8 cellular contexts compared by ENCODE assay signal in the genomic region with DNA sequence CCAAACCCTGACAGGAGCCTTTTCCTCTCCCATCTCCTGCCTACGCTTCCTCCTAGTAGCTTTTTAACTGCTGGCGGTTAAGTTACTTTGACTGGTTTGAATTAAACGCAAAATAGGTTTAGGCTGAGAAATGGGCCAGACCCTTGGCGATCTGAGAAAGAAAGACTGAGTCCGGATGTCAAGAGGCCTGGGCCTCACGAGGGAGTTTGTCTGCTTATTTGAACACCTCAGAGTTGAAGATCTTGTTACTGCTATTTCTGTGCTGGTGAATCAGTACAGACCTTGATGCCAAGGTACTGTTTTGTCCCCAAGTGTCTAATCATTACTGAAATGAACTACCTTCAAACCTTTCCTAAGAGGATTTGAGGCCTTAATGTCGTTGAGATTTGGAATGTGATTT. TPM values are rescaled to one million over a fixed set of nuclear protein-coding genes. Genes with fewer than 3 reads are reported as not detected.
DNase-seq lines count a peak whose midpoint lies in the region; ATAC-seq and TF ChIP-seq lines count a peak whose summit lies in the region.

No MANE protein-coding gene starts in this region.

- intact Hi-C loops in ascending aorta (cut with DNase I) = no loop called here

- peak overlapping the region; percentile 60 to 77 (median 72) for H3K9ac ChIP-seq in subcutaneous abdominal adipose tissue (ENCODE audit: low read length in 5 of 5)

- H3K27me3 ChIP-seq in ascending aorta = no peaks in the 10 kb centered on the region
- H3K27me3 ChIP-seq in subcutaneous abdominal adipose tissue (ENCODE audit: control insufficient read depth in 5 of 5, insufficient read depth in 4 of 5, low read length in 5 of 5) = peaks cover 0 to 15% (median 5%) of the 10 kb centered on the region in 5 donors

- H3K9me3 ChIP-seq in ascending aorta (no peaks in the 10 kb centered on the region), subcutaneous abdominal adipose tissue (ENCODE audit: control insufficient read depth in 5 of 5, low read length in 5 of 5) (no peaks in the 10 kb centered on the region)

- DNase-seq in T-helper 1 cell (no peak), ascending aorta (ENCODE audit: low spot score in 2 of 2) (no peak), kidney glomerular epithelial cell (lab: John Stamatoyannopoulos, UW) (peak; percentile 68), ureter (ENCODE audit: low spot score) (no peak), SKM-1 treated with dmso at 0.1 percent for 144 hours (lab: John Stamatoyannopoulos, UW; ENCODE audit: unreplicated experiment) (no peak)

- H3K4me3 ChIP-seq in ascending aorta = peak overlapping the region; percentile 55 to 60
- H3K4me3 ChIP-seq in subcutaneous abdominal adipose tissue (ENCODE audit: low read depth in 1 of 5, low read length in 5 of 5) = peak overlapping the region; percentile 67 to 91 (median 81)

- H3K27me3 Mint-ChIP-seq in T-helper 1 cell treated with Interleukin-12 subunit alpha and Interleukin-12 subunit beta and Interleukin-4 antibody, amounts not matched to agents 30 μg/mL and 1 μg/mL, for 36 hours (ENCODE audit: low read depth) = peaks cover 53% of the 10 kb centered on the region

- H3K4me1 ChIP-seq in ascending aorta (peaks cover 0 to 3% of the 10 kb centered on the region in 2 donors), subcutaneous abdominal adipose tissue (ENCODE audit: control insufficient read depth in 5 of 5, insufficient read depth in 5 of 5, low read length in 5 of 5) (peaks cover 5 to 14% (median 10%) of the 10 kb centered on the region in 5 donors)

- ATAC-seq in HG03045 (IDR thresholded peaks at IDR 0.05; ENCODE audit: unreplicated experiment) = no peak

- H3K9me3 Mint-ChIP-seq in T-helper 1 cell treated with Interleukin-12 subunit alpha and Interleukin-12 subunit beta and Interleukin-4 antibody, amounts not matched to agents 30 μg/mL and 1 μg/mL, for 36 hours = no peaks in the 10 kb centered on the region

- no peaks in the 10 kb centered on the region for H3K36me3 ChIP-seq in ascending aorta
- H3K36me3 ChIP-seq in subcutaneous abdominal adipose tissue (ENCODE audit: control insufficient read depth in 5 of 5, insufficient read depth in 5 of 5, low read length in 5 of 5) = no peaks in the 10 kb centered on the region

- peak overlapping the region; percentile 58 for H3K27ac Mint-ChIP-seq in T-helper 1 cell treated with Interleukin-12 subunit alpha and Interleukin-12 subunit beta and Interleukin-4 antibody, amounts not matched to agents 30 μg/mL and 1 μg/mL, for 36 hours

- H3K4me3 Mint-ChIP-seq in T-helper 1 cell treated with Interleukin-12 subunit alpha and Interleukin-12 subunit beta and Interleukin-4 antibody, amounts not matched to agents 30 μg/mL and 1 μg/mL, for 36 hours = peak overlapping the region; percentile 66

- H3K4me1 Mint-ChIP-seq in T-helper 1 cell treated with Interleukin-12 subunit alpha and Interleukin-12 subunit beta and Interleukin-4 antibody, amounts not matched to agents 30 μg/mL and 1 μg/mL, for 36 hours (ENCODE audit: low read depth) = peaks cover 12% of the 10 kb centered on the region

- H3K36me3 Mint-ChIP-seq in T-helper 1 cell treated with Interleukin-12 subunit alpha and Interleukin-12 subunit beta and Interleukin-4 antibody, amounts not matched to agents 30 μg/mL and 1 μg/mL, for 36 hours (ENCODE audit: low read depth) = no peaks in the 10 kb centered on the region

- H3K27ac ChIP-seq in ascending aorta (peak overlapping the region; percentile 33 to 67), subcutaneous abdominal adipose tissue (ENCODE audit: low read depth, low read length) (peak overlapping the region; percentile 37)

- TF ChIP-seq CTCF in ascending aorta (IDR thresholded peaks at IDR 0.05) = no peak

RNA-seq across cellular contexts. Expression of a gene that starts 0.8 kb away (rescaled TPM):
- total RNA-seq in ascending aorta = 4.3 TPM
- 16.1 TPM for total RNA-seq in ureter
